In the genomic region with DNA sequence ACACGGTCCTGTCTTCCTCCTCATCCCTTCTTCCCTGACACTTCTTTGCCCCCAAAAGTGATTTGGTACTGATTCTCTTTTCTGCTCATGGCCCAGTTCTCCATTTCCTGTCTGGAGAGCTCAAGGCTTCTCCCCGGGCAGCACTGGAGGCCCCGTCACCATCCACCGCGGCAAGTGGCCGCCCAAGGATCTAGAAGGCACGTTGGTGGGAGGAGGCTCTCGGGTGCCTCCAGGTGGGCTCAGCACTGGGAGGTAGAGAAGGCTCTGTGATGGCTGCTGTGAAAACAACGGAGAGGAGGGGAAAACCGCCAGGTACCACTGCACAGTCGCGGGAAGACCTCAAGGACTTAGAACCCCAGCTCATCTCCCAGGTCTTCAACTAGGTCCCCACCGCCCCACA, we compare ENCODE assay signal across 13 cellular contexts.
A peak's percentile ranks its signal among the peaks of the same experiment; 100 is the strongest.
DNase-seq lines count a peak whose midpoint lies in the region; ATAC-seq, FAIRE-seq and TF ChIP-seq lines count a peak whose summit lies in the region.
"Had no signal": no experiment of that assay in that cellular context is flagged by ENCODE, and none has a peak within 500 bp of the region (broad histone marks: within the 10 kb centered on the region; RNA-seq: fewer than 3 reads in every experiment).

No MANE protein-coding gene starts in this region.

- H3K27me3 Mint-ChIP-seq in MCF 10A (ENCODE audit: insufficient read depth, unreplicated experiment) (no peaks in the 10 kb centered on the region), neural crest cell (ENCODE audit: low read depth) (no peaks in the 10 kb centered on the region)
- H3K27me3 Mint-ChIP-seq in activated CD4-positive, alpha-beta T cell treated with anti-CD3 and anti-CD28 coated beads for 36 hours, result no peaks in the 10 kb centered on the region
- H3K27me3 Mint-ChIP-seq: CD4-positive, CD25-positive, alpha-beta regulatory T cell had no signal

- intact Hi-C loops in MCF 10A (cut with micrococcal nuclease) (no loop called here), breast epithelium (cut with DNase I; ENCODE audit: low total_unique reads) (no loop called here)
- intact Hi-C loops in activated CD4-positive, alpha-beta T cell treated with anti-CD3 and anti-CD28 coated beads for 36 hours (cut with DNase I, micrococcal nuclease), result no loop called here

- CTCF ChIA-PET in MCF 10A (lab: Yijun Ruan, JAX), result no interaction called here
- CTCF ChIA-PET in activated CD4-positive, alpha-beta T cell treated with anti-CD3 and anti-CD28 coated beads for 36 hours (lab: Charles Lee), result interaction anchor here (0.6 kb wide), 2 partner anchors 32 to 81 kb away, joined by 3 to 4 read pairs; no protein-coding TSS in a partner anchor

- BruUV-seq in MCF 10A (replicated peaks; lab: Mats Ljungman, UMichigan), result no TSS peak

- TF ChIP-seq POLR2A in breast epithelium (IDR thresholded peaks at IDR 0.05), result no peak

- H3K36me3 ChIP-seq in breast epithelium (no peaks in the 10 kb centered on the region), bronchial epithelial cell (ENCODE audit: control insufficient read depth, insufficient read depth, low read length) (peaks cover 37% of the 10 kb centered on the region)

- H3K4me3 ChIP-seq in breast epithelium, result no peak overlapping the region
- H3K4me3 ChIP-seq in bronchial epithelial cell (ENCODE audit: low read depth, low read length), result no peak overlapping the region
- H3K4me3 ChIP-seq: BLaER1 treated with 17β-estradiol and CSF1 and Interleukin-3, amounts not matched to agents 10 nM and 100 nM; K562 had no signal

- POLR2A ChIA-PET in MCF 10A (lab: Yijun Ruan, JAX), result interaction anchor here (0.6 kb wide), 1 partner anchor 17 kb away, joined by 3 read pairs; no protein-coding TSS in a partner anchor
- POLR2A ChIA-PET in activated CD4-positive, alpha-beta T cell treated with anti-CD3 and anti-CD28 coated beads for 36 hours (lab: Charles Lee), result no interaction called here

- peak; percentile 43 for FAIRE-seq in bronchial epithelial cell (lab: Jason Lieb, UNC)
- FAIRE-seq: GM18507, K562 had no signal

- H3K4me3 Mint-ChIP-seq in MCF 10A (ENCODE audit: unreplicated experiment) (no peak overlapping the region), neural crest cell (no peak overlapping the region)
- H3K4me3 Mint-ChIP-seq in activated CD4-positive, alpha-beta T cell treated with anti-CD3 and anti-CD28 coated beads for 36 hours, result no peak overlapping the region
- H3K4me3 Mint-ChIP-seq: CD4-positive, CD25-positive, alpha-beta regulatory T cell had no signal

- H3K9me3 Mint-ChIP-seq in MCF 10A (ENCODE audit: unreplicated experiment), result no peaks in the 10 kb centered on the region
- H3K9me3 Mint-ChIP-seq in neural crest cell, result no peaks in the 10 kb centered on the region
- no peaks in the 10 kb centered on the region for H3K9me3 Mint-ChIP-seq in activated CD4-positive, alpha-beta T cell treated with anti-CD3 and anti-CD28 coated beads for 36 hours (ENCODE audit: low read depth)
- H3K9me3 Mint-ChIP-seq: CD4-positive, CD25-positive, alpha-beta regulatory T cell had no signal

- no peaks in the 10 kb centered on the region for H3K9me3 ChIP-seq in breast epithelium
- H3K9me3 ChIP-seq: BLaER1 treated with 17β-estradiol and CSF1 and Interleukin-3, amounts not matched to agents 10 nM and 100 nM had no signal

- H3K27me3 ChIP-seq in breast epithelium, result no peaks in the 10 kb centered on the region
- no peaks in the 10 kb centered on the region for H3K27me3 ChIP-seq in bronchial epithelial cell (ENCODE audit: control insufficient read depth, insufficient read depth, low read length)
- H3K27me3 ChIP-seq: BLaER1 treated with 17β-estradiol and CSF1 and Interleukin-3, amounts not matched to agents 10 nM and 100 nM had no signal

- TF ChIP-seq CTCF in MCF 10A (IDR thresholded peaks at IDR 0.05; ENCODE audit: unreplicated experiment), result no peak
- TF ChIP-seq CTCF in breast epithelium (IDR thresholded peaks at IDR 0.05), result no peak
- TF ChIP-seq CTCF in bronchial epithelial cell (IDR thresholded peaks at IDR 0.05; ENCODE audit: insufficient read depth, low read length, severe bottlenecking), result no peak
- TF ChIP-seq CTCF in neural crest cell (conservative IDR thresholded peaks at IDR 0.05), result no peak

- no peak for DNase-seq in MCF 10A (ENCODE audit: unreplicated experiment)
- DNase-seq in breast epithelium (ENCODE audit: low spot score in 2 of 2), result no peak
- no peak for DNase-seq in bronchial epithelial cell (ENCODE audit: low read depth)
- no peak for DNase-seq in neural crest cell (ENCODE audit: low read depth, low spot score)
- DNase-seq in activated CD4-positive, alpha-beta T cell treated with anti-CD3 and anti-CD28 coated beads for 36 hours, result no peak
- DNase-seq: 8988T; AML-193; CD4-positive, CD25-positive, alpha-beta regulatory T cell had no signal

- H3K27ac Mint-ChIP-seq in MCF 10A (ENCODE audit: low read depth, unreplicated experiment) (peak overlapping the region; percentile 79), neural crest cell (ENCODE audit: unreplicated experiment) (peak overlapping the region; percentile 83)
- no peak overlapping the region for H3K27ac Mint-ChIP-seq in activated CD4-positive, alpha-beta T cell treated with anti-CD3 and anti-CD28 coated beads for 36 hours

- H3K4me1 ChIP-seq in breast epithelium, result no peaks in the 10 kb centered on the region

- H3K27ac ChIP-seq in breast epithelium, result no peak overlapping the region

- no peaks in the 10 kb centered on the region for H3K4me1 Mint-ChIP-seq in MCF 10A (ENCODE audit: insufficient read depth, unreplicated experiment)
- H3K4me1 Mint-ChIP-seq in neural crest cell, result no peaks in the 10 kb centered on the region
- H3K4me1 Mint-ChIP-seq in activated CD4-positive, alpha-beta T cell treated with anti-CD3 and anti-CD28 coated beads for 36 hours, result no peaks in the 10 kb centered on the region

- no peak for ATAC-seq in activated CD4-positive, alpha-beta T cell treated with anti-CD3 and anti-CD28 coated beads for 36 hours
- ATAC-seq in GM19463 (IDR thresholded peaks at IDR 0.05; ENCODE audit: unreplicated experiment) (no peak), GM18861 (IDR thresholded peaks at IDR 0.05; ENCODE audit: unreplicated experiment) (no peak)
- ATAC-seq: K562 had no signal

- H3K36me3 Mint-ChIP-seq in MCF 10A (ENCODE audit: insufficient read depth, unreplicated experiment), result peaks cover 7% of the 10 kb centered on the region
- H3K36me3 Mint-ChIP-seq in neural crest cell (ENCODE audit: low read depth), result peaks cover 5% of the 10 kb centered on the region
- H3K36me3 Mint-ChIP-seq in activated CD4-positive, alpha-beta T cell treated with anti-CD3 and anti-CD28 coated beads for 36 hours (ENCODE audit: low read depth), result no peaks in the 10 kb centered on the region
